In the genomic region with DNA sequence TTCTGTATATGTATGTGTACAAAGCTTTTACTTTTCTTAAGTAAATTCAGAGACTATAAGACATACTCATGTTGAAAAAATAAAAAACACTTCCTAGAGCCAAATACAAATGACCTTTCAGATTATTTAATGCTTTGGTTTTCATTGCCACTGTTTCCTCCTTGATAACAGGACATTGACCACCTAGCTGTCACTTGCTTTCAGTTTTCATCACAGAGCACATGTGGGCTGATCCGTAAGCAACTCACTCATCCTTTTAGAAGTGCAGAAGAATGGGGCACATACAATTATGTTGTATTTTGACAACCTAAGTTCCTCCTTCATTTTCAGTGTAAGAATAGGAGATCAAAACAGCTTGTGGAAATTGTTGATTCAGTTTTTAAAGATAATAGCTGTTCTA, we compare ENCODE assay signal across 15 cellular contexts. TPM values are rescaled to one million over a fixed set of nuclear protein-coding genes. Genes with fewer than 3 reads are reported as not detected.
A peak's percentile ranks its signal among the peaks of the same experiment; 100 is the strongest.
DNase-seq lines count a peak whose midpoint lies in the region; ATAC-seq and TF ChIP-seq lines count a peak whose summit lies in the region.
"Had no signal": no experiment of that assay in that cellular context is flagged by ENCODE, and none has a peak within 500 bp of the region (broad histone marks: within the 10 kb centered on the region; RNA-seq: fewer than 3 reads in every experiment).

No MANE protein-coding gene starts in this region.

- H3K36me3 Mint-ChIP-seq in activated CD8-positive, alpha-beta memory T cell treated with anti-CD3 and anti-CD28 coated beads, Interleukin-2, amount 10 ng/mL, durations not matched to agents 7 days and 5 days = peaks cover 24% of the 10 kb centered on the region
- H3K36me3 Mint-ChIP-seq in IgD-negative memory B cell = peaks cover 11% of the 10 kb centered on the region
- peaks cover 49% of the 10 kb centered on the region for H3K36me3 Mint-ChIP-seq in activated CD8-positive, alpha-beta T cell treated with anti-CD3 and anti-CD28 coated beads, Interleukin-2, amount 10 ng/mL, durations not matched to agents 7 days and 5 days (ENCODE audit: low read depth)

- no peaks in the 10 kb centered on the region for H3K9me3 Mint-ChIP-seq in activated CD8-positive, alpha-beta memory T cell treated with anti-CD3 and anti-CD28 coated beads, Interleukin-2, amount 10 ng/mL, durations not matched to agents 7 days and 5 days (ENCODE audit: low read depth)
- no peaks in the 10 kb centered on the region for H3K9me3 Mint-ChIP-seq in IgD-negative memory B cell
- no peaks in the 10 kb centered on the region for H3K9me3 Mint-ChIP-seq in activated CD8-positive, alpha-beta T cell treated with anti-CD3 and anti-CD28 coated beads, Interleukin-2, amount 10 ng/mL, durations not matched to agents 7 days and 5 days (ENCODE audit: insufficient read depth)

- POLR2A ChIA-PET in activated CD8-positive, alpha-beta T cell treated with anti-CD3 and anti-CD28 coated beads, Interleukin-2, amount 10 ng/mL, durations not matched to agents 7 days and 5 days (lab: Charles Lee) = interaction anchor here (1.7 kb wide), 1 partner anchor 11 kb away, joined by 5 read pairs; no protein-coding TSS in a partner anchor

- peak overlapping the region; percentile 36 for H3K4me2 ChIP-seq in osteoblast (ENCODE audit: insufficient read depth, low read length)
- H3K4me2 ChIP-seq: A549, smooth muscle cell had no signal

- no peaks in the 10 kb centered on the region for H3K27me3 Mint-ChIP-seq in activated CD8-positive, alpha-beta memory T cell treated with anti-CD3 and anti-CD28 coated beads, Interleukin-2, amount 10 ng/mL, durations not matched to agents 7 days and 5 days
- H3K27me3 Mint-ChIP-seq in IgD-negative memory B cell = no peaks in the 10 kb centered on the region
- no peaks in the 10 kb centered on the region for H3K27me3 Mint-ChIP-seq in activated CD8-positive, alpha-beta T cell treated with anti-CD3 and anti-CD28 coated beads, Interleukin-2, amount 10 ng/mL, durations not matched to agents 7 days and 5 days (ENCODE audit: low read depth)

- no peak overlapping the region for H3K27ac ChIP-seq in osteoblast (ENCODE audit: low read depth, low read length)
- H3K27ac ChIP-seq: A549 had no signal

- no peak overlapping the region for H2AFZ ChIP-seq in osteoblast (ENCODE audit: low read length)

- peaks cover 52% of the 10 kb centered on the region for H3K4me1 Mint-ChIP-seq in activated CD8-positive, alpha-beta memory T cell treated with anti-CD3 and anti-CD28 coated beads, Interleukin-2, amount 10 ng/mL, durations not matched to agents 7 days and 5 days
- peaks cover 26 to 46% (median 27%) of the 10 kb centered on the region in 3 donors for H3K4me1 Mint-ChIP-seq in IgD-negative memory B cell
- H3K4me1 Mint-ChIP-seq in activated CD8-positive, alpha-beta T cell treated with anti-CD3 and anti-CD28 coated beads, Interleukin-2, amount 10 ng/mL, durations not matched to agents 7 days and 5 days (ENCODE audit: low read depth) = peaks cover 64% of the 10 kb centered on the region

- H3K36me3 ChIP-seq in osteoblast (ENCODE audit: insufficient read depth, low read length) = peaks cover 5% of the 10 kb centered on the region

- peaks cover 74% of the 10 kb centered on the region for H3K79me2 ChIP-seq in osteoblast (ENCODE audit: insufficient read depth, low read length)

- H3K4me1 ChIP-seq in osteoblast (ENCODE audit: insufficient read depth, low read length) = peaks cover 34% of the 10 kb centered on the region

- no peaks in the 10 kb centered on the region for H3K27me3 ChIP-seq in osteoblast (ENCODE audit: insufficient read depth, low read length)
- H3K27me3 ChIP-seq: dorsolateral prefrontal cortex had no signal

- no peaks in the 10 kb centered on the region for H4K20me1 ChIP-seq in osteoblast (ENCODE audit: insufficient read depth, low read length)

- H3K27ac Mint-ChIP-seq in activated CD8-positive, alpha-beta memory T cell treated with anti-CD3 and anti-CD28 coated beads, Interleukin-2, amount 10 ng/mL, durations not matched to agents 7 days and 5 days = peak overlapping the region; percentile 74
- peak overlapping the region; percentile 43 to 82 (median 71) for H3K27ac Mint-ChIP-seq in IgD-negative memory B cell
- peak overlapping the region; percentile 70 for H3K27ac Mint-ChIP-seq in activated CD8-positive, alpha-beta T cell treated with anti-CD3 and anti-CD28 coated beads, Interleukin-2, amount 10 ng/mL, durations not matched to agents 7 days and 5 days

- no peaks in the 10 kb centered on the region for H3K9me3 ChIP-seq in osteoblast (ENCODE audit: low read depth, low read length)
- H3K9me3 ChIP-seq: A549, Caco-2 had no signal

- DNase-seq in activated CD8-positive, alpha-beta memory T cell treated with anti-CD3 and anti-CD28 coated beads, Interleukin-2, amount 10 ng/mL, durations not matched to agents 7 days and 5 days = no peak
- DNase-seq in activated CD8-positive, alpha-beta memory T cell treated with anti-CD3 and anti-CD28 coated beads, Interleukin-2, amount 50 U/mL, for 4 hours = no peak
- no peak for DNase-seq in activated CD8-positive, alpha-beta T cell treated with anti-CD3 and anti-CD28 coated beads, Interleukin-2, amount 10 ng/mL, durations not matched to agents 7 days and 5 days
- DNase-seq in osteoblast (ENCODE audit: insufficient read length, low spot score, missing footprints) = no peak
- DNase-seq in NCI-H187 (lab: John Stamatoyannopoulos, UW) = no peak
- no peak for DNase-seq in NCI-H1105 (lab: John Stamatoyannopoulos, UW)
- DNase-seq: Caco-2, dorsolateral prefrontal cortex, NCI-H748 treated with DMSO at 0.1 percent for 48 hours, occipital lobe, T1000 had no signal

- no peak overlapping the region for H3K4me3 ChIP-seq in osteoblast (ENCODE audit: insufficient read depth, low read length)
- H3K4me3 ChIP-seq: A549, dorsolateral prefrontal cortex, smooth muscle cell had no signal

- peak overlapping the region; percentile 63 for H3K4me3 Mint-ChIP-seq in activated CD8-positive, alpha-beta memory T cell treated with anti-CD3 and anti-CD28 coated beads, Interleukin-2, amount 10 ng/mL, durations not matched to agents 7 days and 5 days
- peak overlapping the region in 2 of 4 donors; percentile 30 to 75 for H3K4me3 Mint-ChIP-seq in IgD-negative memory B cell
- H3K4me3 Mint-ChIP-seq in activated CD8-positive, alpha-beta T cell treated with anti-CD3 and anti-CD28 coated beads, Interleukin-2, amount 10 ng/mL, durations not matched to agents 7 days and 5 days = peak overlapping the region; percentile 40

- CTCF ChIA-PET in activated CD8-positive, alpha-beta memory T cell treated with anti-CD3 and anti-CD28 coated beads, Interleukin-2, amount 10 ng/mL, durations not matched to agents 7 days and 5 days (lab: Charles Lee) = interaction anchor here (0.8 to 2.2 kb wide), 3 partner anchors 11 to 494 kb away, joined by 3 to 23 read pairs (median 3); no protein-coding TSS in a partner anchor
- CTCF ChIA-PET in activated CD8-positive, alpha-beta T cell treated with anti-CD3 and anti-CD28 coated beads, Interleukin-2, amount 10 ng/mL, durations not matched to agents 7 days and 5 days (lab: Charles Lee) = interaction anchor here (0.8 to 3.6 kb wide), 4 partner anchors 9 to 31 kb away, joined by 3 to 19 read pairs (median 4); no protein-coding TSS in a partner anchor

- no peak for TF ChIP-seq CTCF in osteoblast (IDR thresholded peaks at IDR 0.05; ENCODE audit: extremely low read depth, low read depth, low read length)

- ATAC-seq in activated CD8-positive, alpha-beta memory T cell treated with anti-CD3 and anti-CD28 coated beads, Interleukin-2, amount 10 ng/mL, durations not matched to agents 7 days and 5 days = no peak
- no peak for ATAC-seq in activated CD8-positive, alpha-beta T cell treated with anti-CD3 and anti-CD28 coated beads, Interleukin-2, amount 10 ng/mL, durations not matched to agents 7 days and 5 days
- ATAC-seq in HG03135 (IDR thresholded peaks at IDR 0.05; ENCODE audit: unreplicated experiment) = no peak
- ATAC-seq: A549 had no signal

RNA-seq across cellular contexts. Expression of a gene that starts 6.2 kb away (rescaled TPM):
- total RNA-seq in activated CD8-positive, alpha-beta memory T cell treated with anti-CD3 and anti-CD28 coated beads, Interleukin-2, amount 10 ng/mL, durations not matched to agents 7 days and 5 days = 10 to 100 TPM; 25.9 to 33.1 TPM
- polyA plus RNA-seq in IgD-negative memory B cell = 20.5 TPM
- total RNA-seq in activated CD8-positive, alpha-beta T cell treated with anti-CD3 and anti-CD28 coated beads, Interleukin-2, amount 10 ng/mL, durations not matched to agents 7 days and 5 days = 10 to 100 TPM; 24.0 to 25.6 TPM
- total RNA-seq in osteoblast = 7.1 and 8.7 TPM in 2 replicates
